1 cellular context compared by ENCODE assay signal in the genomic region with DNA sequence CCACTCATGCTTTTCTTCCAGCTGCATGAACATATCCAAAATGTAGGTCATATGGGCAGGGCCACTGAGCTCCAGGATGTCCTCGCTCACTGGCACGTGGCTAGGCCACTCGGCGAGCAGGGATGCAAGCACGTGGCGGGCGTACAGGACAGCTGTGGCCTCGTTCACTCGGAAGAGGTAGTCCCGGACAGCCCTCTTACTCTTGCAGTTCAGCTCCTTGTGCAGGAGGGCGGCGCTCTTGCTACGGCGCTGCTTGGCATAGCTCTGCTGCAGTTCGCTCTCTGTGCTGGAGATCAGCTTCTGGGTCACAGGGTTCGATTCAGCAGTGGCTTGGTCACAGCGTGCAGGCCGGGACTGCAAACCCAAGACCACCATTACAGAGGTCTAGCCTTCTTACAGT.
TF ChIP-seq lines count a peak whose summit lies in the region.

No MANE protein-coding gene starts in this region.

TF ChIP-seq in H1, 55 proteins besides CTCF, POLR2A, EP300 and RAD21:
- no peak for TF ChIP-seq FOSL1 (IDR thresholded peaks at IDR 0.05; ENCODE audit: insufficient read depth, low read depth, low read length)
- no peak for TF ChIP-seq RBBP5 (IDR thresholded peaks at IDR 0.05; ENCODE audit: borderline replicate concordance, low read depth, low read length)
- no peak for TF ChIP-seq JUND (IDR thresholded peaks at IDR 0.05; ENCODE audit: low read length)
- TF ChIP-seq CBX8 (IDR thresholded peaks at IDR 0.05; ENCODE audit: borderline replicate concordance, low read depth, low read length) = no peak
- no peak for TF ChIP-seq POU5F1 (IDR thresholded peaks at IDR 0.05; ENCODE audit: low read depth, low read length)
- TF ChIP-seq MAFK (IDR thresholded peaks at IDR 0.05; ENCODE audit: low read depth, low read length) = no peak
- no peak for TF ChIP-seq GABPA (IDR thresholded peaks at IDR 0.05; ENCODE audit: borderline replicate concordance, insufficient read depth, low read length)
- no peak for TF ChIP-seq NANOG (IDR thresholded peaks at IDR 0.05; ENCODE audit: insufficient read depth, low read depth, low read length, poor library complexity, severe bottlenecking)
- TF ChIP-seq SP2 (IDR thresholded peaks at IDR 0.05; ENCODE audit: low read length) = no peak
- no peak for TF ChIP-seq SUZ12 (IDR thresholded peaks at IDR 0.05; ENCODE audit: low read length)
- TF ChIP-seq KDM5A (IDR thresholded peaks at IDR 0.05; ENCODE audit: low read length) = no peak
- no peak for TF ChIP-seq TCF12 (IDR thresholded peaks at IDR 0.05; ENCODE audit: low read depth, low read length)
- TF ChIP-seq CHD1 (IDR thresholded peaks at IDR 0.05; ENCODE audit: low read depth, low read length) = no peak
- no peak for TF ChIP-seq HDAC6 (IDR thresholded peaks at IDR 0.05; ENCODE audit: low read depth, low read length)
- TF ChIP-seq E2F6 (IDR thresholded peaks at IDR 0.05) = no peak
